ENCODE assay signal across 11 cellular contexts in the genomic region with DNA sequence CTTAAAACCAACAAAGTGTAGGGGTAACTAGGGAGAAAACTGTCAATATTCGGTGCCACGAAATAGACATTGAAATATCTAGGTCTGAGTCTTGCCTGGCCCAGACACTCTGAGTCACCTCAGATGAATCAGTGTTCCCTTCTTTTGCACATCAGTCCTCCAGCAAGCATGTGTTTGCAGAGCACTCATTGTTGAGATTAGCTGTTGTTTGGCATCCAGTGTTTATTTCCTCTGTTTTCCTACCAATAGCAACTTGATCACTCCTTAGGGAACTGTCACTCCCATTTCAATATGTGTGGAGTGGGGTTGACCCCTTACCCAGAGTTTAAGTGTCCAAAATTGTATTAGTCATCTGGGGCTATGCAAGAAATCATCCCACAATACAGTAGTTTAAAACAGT. TPM values are rescaled to one million over a fixed set of nuclear protein-coding genes. Genes with fewer than 3 reads are reported as not detected.
DNase-seq lines count a peak whose midpoint lies in the region; ATAC-seq and TF ChIP-seq lines count a peak whose summit lies in the region.
"Had no signal": no experiment of that assay in that cellular context is flagged by ENCODE, and none has a peak within 500 bp of the region (broad histone marks: within the 10 kb centered on the region; RNA-seq: fewer than 3 reads in every experiment).

No MANE protein-coding gene starts in this region.

- WGBS in SK-N-SH (ENCODE audit: low lambda C conversion rate) = 3% methylated on average over 2 of the region's 2 CpGs

- no peak for TF ChIP-seq EP300 in SK-N-SH (IDR thresholded peaks at IDR 0.05; ENCODE audit: borderline replicate concordance in 1 of 2, low read depth in 1 of 2, low read length in 1 of 2)

- intact Hi-C loops in MCF 10A (cut with micrococcal nuclease) (no loop called here), breast epithelium (cut with DNase I; ENCODE audit: low total_unique reads) (no loop called here)

- peaks cover 10% of the 10 kb centered on the region for H3K4me1 Mint-ChIP-seq in MCF 10A (ENCODE audit: insufficient read depth, unreplicated experiment)

- peaks cover 2% of the 10 kb centered on the region for H3K79me2 ChIP-seq in SK-N-SH (ENCODE audit: insufficient read depth)

- H3K36me3 Mint-ChIP-seq in MCF 10A (ENCODE audit: insufficient read depth, unreplicated experiment) = peaks cover 6% of the 10 kb centered on the region

- no peak for ATAC-seq in GM18867 (IDR thresholded peaks at IDR 0.05; ENCODE audit: unreplicated experiment)

- no peaks in the 10 kb centered on the region for H3K27me3 Mint-ChIP-seq in MCF 10A (ENCODE audit: insufficient read depth, unreplicated experiment)

- no peak for TF ChIP-seq POLR2A in breast epithelium (IDR thresholded peaks at IDR 0.05)

- peak overlapping the region in 1 of 2 donors; percentile 84 for H3K27ac ChIP-seq in breast epithelium
- peak overlapping the region in 1 of 2 experiments; percentile 85; a peak in 2 of 4 replicates for H3K27ac ChIP-seq in SK-N-SH (ENCODE audit: low read depth in 2 of 2, low read length in 1 of 2)
- peak overlapping the region; percentile 90 for H3K27ac ChIP-seq in subcutaneous abdominal adipose tissue (ENCODE audit: low read depth, low read length)
- H3K27ac ChIP-seq: BLaER1 treated with 17β-estradiol and CSF1 and Interleukin-3, amounts not matched to agents 10 nM and 100 nM had no signal

- TF ChIP-seq CTCF in MCF 10A (IDR thresholded peaks at IDR 0.05; ENCODE audit: unreplicated experiment) (no peak), breast epithelium (IDR thresholded peaks at IDR 0.05) (no peak), SK-N-SH (IDR thresholded peaks at IDR 0.05) (no peak)

- H3K9me3 ChIP-seq in breast epithelium (peaks cover 0 to 6% of the 10 kb centered on the region in 2 donors), SK-N-SH (no peaks in the 10 kb centered on the region), subcutaneous abdominal adipose tissue (ENCODE audit: control insufficient read depth in 5 of 5, low read length in 5 of 5) (peaks cover 0 to 6% (median 3%) of the 10 kb centered on the region in 5 donors)

- H3K36me3 ChIP-seq in breast epithelium (no peaks in the 10 kb centered on the region), SK-N-SH (replicated peaks in 1 of 2; ENCODE audit: control insufficient read depth in 1 of 2, insufficient read depth in 2 of 2, low read length in 1 of 2) (no peaks in the 10 kb centered on the region), subcutaneous abdominal adipose tissue (ENCODE audit: control insufficient read depth in 5 of 5, insufficient read depth in 5 of 5, low read length in 5 of 5) (no peaks in the 10 kb centered on the region)
- H3K36me3 ChIP-seq: BLaER1 treated with 17β-estradiol and CSF1 and Interleukin-3, amounts not matched to agents 10 nM and 100 nM had no signal

- no peaks in the 10 kb centered on the region for H4K20me1 ChIP-seq in SK-N-SH (ENCODE audit: insufficient read depth)
- H4K20me1 ChIP-seq: BLaER1 treated with 17β-estradiol and CSF1 and Interleukin-3, amounts not matched to agents 10 nM and 100 nM had no signal

- H3K27me3 ChIP-seq in breast epithelium (no peaks in the 10 kb centered on the region), SK-N-SH (ENCODE audit: insufficient read depth) (no peaks in the 10 kb centered on the region), subcutaneous abdominal adipose tissue (ENCODE audit: control insufficient read depth in 5 of 5, insufficient read depth in 4 of 5, low read length in 5 of 5) (no peaks in the 10 kb centered on the region)
- H3K27me3 ChIP-seq: BLaER1 treated with 17β-estradiol and CSF1 and Interleukin-3, amounts not matched to agents 10 nM and 100 nM had no signal

- no peak overlapping the region for H3K4me3 Mint-ChIP-seq in MCF 10A (ENCODE audit: unreplicated experiment)
- H3K4me3 Mint-ChIP-seq: activated T-helper 1 cell treated with anti-CD3 and anti-CD28 coated beads, Interleukin-12 subunit alpha, Interleukin-12 subunit beta, Interleukin-2, Interleukin-4 antibody, amounts not matched to agents 30 ng/mL and 10 ng/mL and 1 ng/mL, durations not matched to agents 14 hours and 24 hours and 36 hours had no signal

- BruUV-seq in MCF 10A (replicated peaks; lab: Mats Ljungman, UMichigan) = no TSS peak

- H3K9me2 ChIP-seq in SK-N-SH = no peaks in the 10 kb centered on the region

- H3K4me3 ChIP-seq in breast epithelium (no peak overlapping the region), SK-N-SH (ENCODE audit: low read depth in 2 of 2, low read length in 1 of 2) (no peak overlapping the region), subcutaneous abdominal adipose tissue (ENCODE audit: low read depth in 1 of 5, low read length in 5 of 5) (no peak overlapping the region)
- H3K4me3 ChIP-seq: BLaER1 treated with 17β-estradiol and CSF1 and Interleukin-3, amounts not matched to agents 10 nM and 100 nM had no signal

- peak overlapping the region; percentile 22; the same call in 1 of the 2 replicates for H3K4me2 ChIP-seq in SK-N-SH
- H3K4me2 ChIP-seq: BLaER1 treated with 17β-estradiol and CSF1 and Interleukin-3, amounts not matched to agents 10 nM and 100 nM had no signal

- DNase-seq in MCF 10A (ENCODE audit: unreplicated experiment) (peak; percentile 81), breast epithelium (ENCODE audit: low spot score in 2 of 2) (no peak), SK-N-SH (no peak), foreskin melanocyte (peak; percentile 49), COLO668 (lab: John Stamatoyannopoulos, UW; ENCODE audit: unreplicated experiment) (no peak), NCI-H774 (lab: John Stamatoyannopoulos, UW) (no peak)
- DNase-seq: glutamatergic neuron had no signal

- H3K9me3 Mint-ChIP-seq in MCF 10A (ENCODE audit: unreplicated experiment) = no peaks in the 10 kb centered on the region

- CTCF ChIA-PET in MCF 10A (lab: Yijun Ruan, JAX) = interaction anchor here (0.6 to 3.3 kb wide), 3 partner anchors 11 to 162 kb away, joined by 3 to 12 read pairs (median 6); no protein-coding TSS in a partner anchor
- CTCF ChIA-PET in SK-N-SH (lab: Yijun Ruan, JAX) = interaction anchor here (0.8 to 1.5 kb wide), 3 partner anchors 24 to 163 kb away, joined by 3 read pairs; no protein-coding TSS in a partner anchor

- peak overlapping the region; percentile 56 for H2AFZ ChIP-seq in SK-N-SH (ENCODE audit: low read depth)

- H3K9ac ChIP-seq in SK-N-SH = peak overlapping the region; percentile 25; the same call in 1 of the 2 replicates
- peak overlapping the region in 2 of 5 donors; percentile 53 to 64 for H3K9ac ChIP-seq in subcutaneous abdominal adipose tissue (ENCODE audit: low read length in 5 of 5)
- H3K9ac ChIP-seq: BLaER1 treated with 17β-estradiol and CSF1 and Interleukin-3, amounts not matched to agents 10 nM and 100 nM had no signal

- H3F3A ChIP-seq in SK-N-SH (replicated peaks; ENCODE audit: insufficient read depth) = peaks cover 8% of the 10 kb centered on the region

- H3K4me1 ChIP-seq in breast epithelium (no peaks in the 10 kb centered on the region), SK-N-SH (ENCODE audit: control insufficient read depth in 1 of 2, insufficient read depth in 2 of 2, low read depth in 1 of 2, low read length in 1 of 2) (peaks cover 2 to 6% of the 10 kb centered on the region in 2 experiments; a peak in 2 of 4 replicates), subcutaneous abdominal adipose tissue (ENCODE audit: control insufficient read depth in 5 of 5, insufficient read depth in 5 of 5, low read length in 5 of 5) (peaks cover 2 to 32% (median 25%) of the 10 kb centered on the region in 5 donors)

- H3K27ac Mint-ChIP-seq in MCF 10A (ENCODE audit: low read depth, unreplicated experiment) = peak overlapping the region; percentile 82
- H3K27ac Mint-ChIP-seq: activated T-helper 1 cell treated with anti-CD3 and anti-CD28 coated beads, Interleukin-12 subunit alpha, Interleukin-12 subunit beta, Interleukin-2, Interleukin-4 antibody, amounts not matched to agents 30 ng/mL and 10 ng/mL and 1 ng/mL, durations not matched to agents 14 hours and 24 hours and 36 hours had no signal

- POLR2A ChIA-PET in MCF 10A (lab: Yijun Ruan, JAX) = interaction anchor here (0.8 to 1.6 kb wide), 6 partner anchors 19 to 225 kb away, joined by 3 to 6 read pairs (median 4); no protein-coding TSS in a partner anchor
- POLR2A ChIA-PET in SK-N-SH (lab: Yijun Ruan, JAX) = no interaction called here

- TF ChIP-seq RAD21 in SK-N-SH (IDR thresholded peaks at IDR 0.05; ENCODE audit: low read length) = no peak

TF ChIP-seq in SK-N-SH, 30 proteins besides CTCF, POLR2A, EP300 and RAD21 (continues in another document):
- TF ChIP-seq RFX5 (IDR thresholded peaks at IDR 0.05; ENCODE audit: low read length) (no peak), FOSL2 (IDR thresholded peaks at IDR 0.05; ENCODE audit: borderline replicate concordance, low read depth) (peak; percentile 89)
- TF ChIP-seq, protein P1, sequence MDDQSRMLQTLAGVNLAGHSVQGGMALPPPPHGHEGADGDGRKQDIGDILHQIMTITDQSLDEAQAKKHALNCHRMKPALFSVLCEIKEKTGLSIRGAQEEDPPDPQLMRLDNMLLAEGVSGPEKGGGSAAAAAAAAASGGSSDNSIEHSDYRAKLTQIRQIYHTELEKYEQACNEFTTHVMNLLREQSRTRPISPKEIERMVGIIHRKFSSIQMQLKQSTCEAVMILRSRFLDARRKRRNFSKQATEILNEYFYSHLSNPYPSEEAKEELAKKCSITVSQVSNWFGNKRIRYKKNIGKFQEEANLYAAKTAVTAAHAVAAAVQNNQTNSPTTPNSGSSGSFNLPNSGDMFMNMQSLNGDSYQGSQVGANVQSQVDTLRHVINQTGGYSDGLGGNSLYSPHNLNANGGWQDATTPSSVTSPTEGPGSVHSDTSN (IDR thresholded peaks at IDR 0.05) = peak; percentile 68

RNA-seq across cellular contexts. Expression of a gene that starts 4.7 kb away (rescaled TPM):
- total RNA-seq in MCF 10A (2022) (63.2 and 70.7 TPM in 2 replicates), breast epithelium (10 to 100 TPM; 37.0 to 60.3 (median 45.8) TPM)
- 78.6 and 82.0 TPM in 2 replicates for polyA plus RNA-seq in SK-N-SH (2012; rRNA removed)
- polyA plus RNA-seq in SK-N-SH (2012; cell fraction: cytosol; rRNA removed) = 42.9 and 56.0 TPM in 2 replicates
- 129 and 131 TPM in 2 replicates for polyA plus RNA-seq in SK-N-SH (2012; cell fraction: nucleus; rRNA removed)

RNA-seq across cellular contexts. Expression of a gene that starts 40.2 kb away (rescaled TPM):
- total RNA-seq in MCF 10A (2022) = 34.4 and 36.4 TPM in 2 replicates
- 10 to 100 TPM; 57.0 to 90.0 (median 67.2) TPM for total RNA-seq in breast epithelium
- 20.4 and 26.0 TPM in 2 replicates for polyA plus RNA-seq in SK-N-SH (2012; rRNA removed)
- 10.1 and 11.9 TPM in 2 replicates for polyA plus RNA-seq in SK-N-SH (2012; cell fraction: cytosol; rRNA removed)
- polyA plus RNA-seq in SK-N-SH (2012; cell fraction: nucleus; rRNA removed) = 97.2 and 107 TPM in 2 replicates

Comparison
In these comparisons a context has a peak if more than half of its experiments do, and no peak if none do; other contexts are left out.
1. DNase-seq: peak in MCF 10A (single experiment) and foreskin melanocyte (single experiment); none in breast epithelium (0 of 2), SK-N-SH (single experiment), COLO668 (single experiment) and NCI-H774 (single experiment).